ENCODE assay signal across 8 cellular contexts in the genomic region with DNA sequence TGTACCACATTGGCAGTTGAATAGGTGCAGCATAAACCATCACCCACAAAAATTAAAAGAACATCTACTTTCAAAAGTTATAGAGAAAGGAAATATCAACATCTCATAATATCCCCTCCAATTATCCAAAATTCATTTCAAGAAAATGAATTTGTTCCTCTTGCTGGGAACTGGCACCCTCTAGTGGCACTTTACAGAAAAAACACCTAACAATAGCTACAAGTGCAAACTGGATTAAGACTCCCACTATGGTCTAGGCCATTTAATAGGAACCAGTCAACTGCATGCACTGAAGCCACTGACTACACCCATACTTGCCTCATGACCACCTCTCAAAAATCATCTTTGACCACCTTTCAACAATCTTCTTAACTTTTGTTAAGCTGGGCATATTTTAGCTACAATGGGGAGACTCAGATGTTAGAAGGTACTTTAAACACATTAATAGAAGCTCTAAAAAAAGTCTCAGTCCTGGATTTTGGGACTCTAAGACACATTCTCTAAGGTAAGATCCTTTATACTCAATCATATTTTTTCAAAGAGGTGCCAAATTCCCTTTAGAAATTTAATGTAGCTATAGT. TPM values are rescaled to one million over a fixed set of nuclear protein-coding genes. Genes with fewer than 3 reads are reported as not detected.
DNase-seq lines count a peak whose midpoint lies in the region; ATAC-seq and TF ChIP-seq lines count a peak whose summit lies in the region.

No MANE protein-coding gene starts in this region.

- peak overlapping the region in 5 of 8 donors; percentile 2 to 82 (median 12) for H3K27ac Mint-ChIP-seq in CD8-positive, alpha-beta memory T cell

- H3K4me1 Mint-ChIP-seq in CD8-positive, alpha-beta memory T cell: peaks cover 19 to 34% (median 26%) of the 10 kb centered on the region in 3 donors

- H3K27me3 Mint-ChIP-seq in CD8-positive, alpha-beta memory T cell: no peaks in the 10 kb centered on the region

- peaks cover 26% of the 10 kb centered on the region for H3K36me3 ChIP-seq in CD8-positive, alpha-beta memory T cell (ENCODE audit: insufficient read depth, low read length)

- POLR2A ChIA-PET in CD8-positive, alpha-beta memory T cell (lab: Charles Lee): interaction anchor here (0.6 to 1.4 kb wide), 3 partner anchors 10 to 140 kb away, joined by 3 to 4 read pairs (median 3); no protein-coding TSS in a partner anchor

- no peaks in the 10 kb centered on the region for H3K9me3 ChIP-seq in CD8-positive, alpha-beta memory T cell (ENCODE audit: low read length)

- CTCF ChIA-PET in CD8-positive, alpha-beta memory T cell (lab: Charles Lee): interaction anchor here (0.6 to 2.9 kb wide), 28 partner anchors 9 to 877 kb away, joined by 3 to 33 read pairs (median 4); a partner anchor contains a TSS

- no peaks in the 10 kb centered on the region for H3K27me3 ChIP-seq in CD8-positive, alpha-beta memory T cell (ENCODE audit: insufficient read depth, low read length, poor library complexity, severe bottlenecking)

- peak; percentile 47 for TF ChIP-seq CTCF in WI38 (IDR thresholded peaks at IDR 0.05; ENCODE audit: low read depth, low read length)

- peak in 4 of 5 donors; percentile 15 to 51 (median 36) for DNase-seq in CD8-positive, alpha-beta memory T cell
- DNase-seq in NCI-H1694 treated with DMSO at 0.1 percent for 48 hours (lab: John Stamatoyannopoulos, UW) (peak; percentile 42), germinal center (ENCODE audit: low spot score) (peak; percentile 53), pons (ENCODE audit: low spot score) (peak; percentile 72), NCI-H187 treated with DMSO at 0.1 percent for 48 hours (lab: John Stamatoyannopoulos, UW) (no peak), amniotic stem cell (lab: John Stamatoyannopoulos, UW) (no peak)

- H3K27ac ChIP-seq in CD8-positive, alpha-beta memory T cell (ENCODE audit: low read depth, low read length): no peak overlapping the region

- H3K4me1 ChIP-seq in CD8-positive, alpha-beta memory T cell (ENCODE audit: insufficient read depth, low read length): peaks cover 8% of the 10 kb centered on the region

- H3K4me3 Mint-ChIP-seq in CD8-positive, alpha-beta memory T cell: no peak overlapping the region

- peaks cover 4 to 74% (median 25%) of the 10 kb centered on the region in 3 donors for H3K36me3 Mint-ChIP-seq in CD8-positive, alpha-beta memory T cell

- H3K9me3 Mint-ChIP-seq in CD8-positive, alpha-beta memory T cell: no peaks in the 10 kb centered on the region

- ATAC-seq in GM19395 (IDR thresholded peaks at IDR 0.05; ENCODE audit: unreplicated experiment): peak; percentile 72

- no peak overlapping the region for H3K4me3 ChIP-seq in CD8-positive, alpha-beta memory T cell (ENCODE audit: low read length)
- no peak overlapping the region for H3K4me3 ChIP-seq in WI38 (ENCODE audit: low read depth, low read length)

RNA-seq across cellular contexts. Expression of a gene that starts 17.3 kb away (rescaled TPM):
- total RNA-seq in CD8-positive, alpha-beta memory T cell: 10 to 100 TPM; 14.4 to 16.6 TPM
- 12.7 TPM for polyA plus RNA-seq in CD8-positive, alpha-beta memory T cell

Comparison
In these comparisons a context has a peak if more than half of its experiments do, and no peak if none do; other contexts are left out.
1. DNase-seq: peak in CD8-positive, alpha-beta memory T cell (4 of 5), NCI-H1694 treated with DMSO at 0.1 percent for 48 hours (single experiment), germinal center (single experiment) and pons (single experiment); none in NCI-H187 treated with DMSO at 0.1 percent for 48 hours (single experiment) and amniotic stem cell (single experiment).